In the genomic region with DNA sequence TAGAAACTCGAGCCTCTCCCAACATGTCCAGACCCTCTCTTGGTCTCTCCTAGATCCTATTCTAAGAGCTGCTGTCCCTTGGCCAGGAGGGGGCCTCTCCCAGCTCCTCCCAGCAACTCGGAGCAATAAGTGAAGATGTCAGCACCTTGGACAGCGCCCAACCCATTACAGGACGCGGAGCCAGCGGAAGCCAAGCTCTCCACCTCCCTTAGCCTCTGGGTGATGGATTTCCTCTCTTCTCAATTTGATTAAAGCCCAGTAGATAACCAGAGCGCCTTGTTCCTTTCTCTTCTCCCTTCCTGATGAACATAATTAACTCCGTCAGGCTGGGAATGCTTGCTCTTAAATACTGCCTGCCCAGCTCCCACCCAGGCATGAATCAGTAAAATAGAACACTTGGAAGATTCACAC, we compare ENCODE assay signal across 9 cellular contexts. TPM values are rescaled to one million over a fixed set of nuclear protein-coding genes. Genes with fewer than 3 reads are reported as not detected.
DNase-seq lines count a peak whose midpoint lies in the region; ATAC-seq and TF ChIP-seq lines count a peak whose summit lies in the region.
"Had no signal": no experiment of that assay in that cellular context is flagged by ENCODE, and none has a peak within 500 bp of the region (broad histone marks: within the 10 kb centered on the region; RNA-seq: fewer than 3 reads in every experiment).

No MANE protein-coding gene starts in this region.

- peaks cover 59% of the 10 kb centered on the region for H3K27me3 ChIP-seq in endodermal cell (ENCODE audit: control insufficient read depth, insufficient read depth, low read length, poor library complexity, severe bottlenecking)
- H3K27me3 ChIP-seq in spleen (replicated peaks in 1 of 7) = peaks cover 0 to 57% (median 0%) of the 10 kb centered on the region in 7 donors

- H3K4me3 ChIP-seq in GM12875 (ENCODE audit: low read depth, low read length) (no peak overlapping the region), endodermal cell (ENCODE audit: low read length) (no peak overlapping the region), spleen (no peak overlapping the region)
- H3K4me3 ChIP-seq: dorsolateral prefrontal cortex had no signal

- H3K9ac ChIP-seq in endodermal cell (ENCODE audit: extremely low read depth, low read length, poor library complexity, severe bottlenecking) = no peak overlapping the region

- WGBS in endodermal cell (ENCODE audit: insufficient coverage in 1 of 2, insufficient read length in 1 of 2), 2 experiments = 0 to 3% methylated on average over 1 to 8 of the region's 8 CpGs
- 3 to 14% (median 5%) methylated on average over 8 of the region's 8 CpGs for WGBS in spleen, 5 donors

- no peaks in the 10 kb centered on the region for H3K9me3 ChIP-seq in endodermal cell (ENCODE audit: control insufficient read depth, low read length)
- no peaks in the 10 kb centered on the region for H3K9me3 ChIP-seq in spleen

- intact Hi-C loops in spleen (cut with DNase I; ENCODE audit: low total_unique reads) = no loop called here

- DNase-seq in NCI-H446 treated with DMSO at 0.1 percent for 48 hours (lab: John Stamatoyannopoulos, UW) (peak; percentile 63), endodermal cell (peak; percentile 99), spleen (no peak)
- DNase-seq in activated CD4-positive, alpha-beta memory T cell treated with anti-CD3 and anti-CD28 coated beads, Interleukin-2, amount 10 ng/mL, durations not matched to agents 7 days and 5 days = peak; percentile 86
- peak; percentile 69 for DNase-seq in natural killer cell treated with Interleukin-12 subunit alpha and Interleukin-12 subunit beta and Interleukin-15 and Interleukin-18, amount 100 ng/mL, for 72 hours (ENCODE audit: low spot score)
- peak; percentile 62 for DNase-seq in stimulated activated naive CD4-positive, alpha-beta T cell treated with Interleukin-2 at 50 U/mL for 16 hours (lab: John Stamatoyannopoulos, UW)

- no peaks in the 10 kb centered on the region for H3K36me3 ChIP-seq in endodermal cell (ENCODE audit: control insufficient read depth, insufficient read depth, low read length)
- no peaks in the 10 kb centered on the region for H3K36me3 ChIP-seq in spleen

- POLR2A ChIA-PET in activated CD4-positive, alpha-beta memory T cell treated with anti-CD3 and anti-CD28 coated beads, Interleukin-2, amount 10 ng/mL, durations not matched to agents 7 days and 5 days (lab: Charles Lee) = interaction anchor here (0.7 to 1.0 kb wide), 2 partner anchors 26 to 74 kb away, joined by 3 read pairs; a partner anchor contains a TSS

- H3K27ac Mint-ChIP-seq in activated CD4-positive, alpha-beta memory T cell treated with anti-CD3 and anti-CD28 coated beads, Interleukin-2, amount 10 ng/mL, durations not matched to agents 7 days and 5 days = no peak overlapping the region
- no peak overlapping the region for H3K27ac Mint-ChIP-seq in endodermal cell
- H3K27ac Mint-ChIP-seq in natural killer cell treated with Interleukin-12 subunit alpha and Interleukin-12 subunit beta and Interleukin-15 and Interleukin-18, amount 100 ng/mL, for 72 hours = no peak overlapping the region

- H3K4me1 ChIP-seq in endodermal cell (ENCODE audit: control insufficient read depth, insufficient read depth, low read length) (no peaks in the 10 kb centered on the region), spleen (no peaks in the 10 kb centered on the region)

- H3K27ac ChIP-seq in endodermal cell (ENCODE audit: low read depth, low read length) (no peak overlapping the region), spleen (no peak overlapping the region)
- H3K27ac ChIP-seq: dorsolateral prefrontal cortex had no signal

- ATAC-seq in natural killer cell treated with Interleukin-12 subunit alpha and Interleukin-12 subunit beta and Interleukin-15 and Interleukin-18, amount 100 ng/mL, for 72 hours = peak; percentile 66 to 76
- no peak for ATAC-seq in GM19455 (IDR thresholded peaks at IDR 0.05; ENCODE audit: unreplicated experiment)

- H3K9me3 Mint-ChIP-seq in activated CD4-positive, alpha-beta memory T cell treated with anti-CD3 and anti-CD28 coated beads, Interleukin-2, amount 10 ng/mL, durations not matched to agents 7 days and 5 days = no peaks in the 10 kb centered on the region
- no peaks in the 10 kb centered on the region for H3K9me3 Mint-ChIP-seq in endodermal cell
- no peaks in the 10 kb centered on the region for H3K9me3 Mint-ChIP-seq in natural killer cell treated with Interleukin-12 subunit alpha and Interleukin-12 subunit beta and Interleukin-15 and Interleukin-18, amount 100 ng/mL, for 72 hours

- H3K36me3 Mint-ChIP-seq in activated CD4-positive, alpha-beta memory T cell treated with anti-CD3 and anti-CD28 coated beads, Interleukin-2, amount 10 ng/mL, durations not matched to agents 7 days and 5 days (ENCODE audit: low read depth) = no peaks in the 10 kb centered on the region
- H3K36me3 Mint-ChIP-seq in endodermal cell (ENCODE audit: low read depth) = no peaks in the 10 kb centered on the region
- no peaks in the 10 kb centered on the region for H3K36me3 Mint-ChIP-seq in natural killer cell treated with Interleukin-12 subunit alpha and Interleukin-12 subunit beta and Interleukin-15 and Interleukin-18, amount 100 ng/mL, for 72 hours

- H3K4me1 Mint-ChIP-seq in activated CD4-positive, alpha-beta memory T cell treated with anti-CD3 and anti-CD28 coated beads, Interleukin-2, amount 10 ng/mL, durations not matched to agents 7 days and 5 days = peaks cover 4% of the 10 kb centered on the region
- H3K4me1 Mint-ChIP-seq in endodermal cell = no peaks in the 10 kb centered on the region
- no peaks in the 10 kb centered on the region for H3K4me1 Mint-ChIP-seq in natural killer cell treated with Interleukin-12 subunit alpha and Interleukin-12 subunit beta and Interleukin-15 and Interleukin-18, amount 100 ng/mL, for 72 hours (ENCODE audit: low read depth in 2 of 2)

- TF ChIP-seq POLR2A in spleen (IDR thresholded peaks at IDR 0.05) = no peak

- H3K27me3 Mint-ChIP-seq in activated CD4-positive, alpha-beta memory T cell treated with anti-CD3 and anti-CD28 coated beads, Interleukin-2, amount 10 ng/mL, durations not matched to agents 7 days and 5 days = peaks cover 33% of the 10 kb centered on the region
- peaks cover 46% of the 10 kb centered on the region for H3K27me3 Mint-ChIP-seq in endodermal cell (ENCODE audit: insufficient read depth)
- peaks cover 31 to 55% of the 10 kb centered on the region in 2 donors for H3K27me3 Mint-ChIP-seq in natural killer cell treated with Interleukin-12 subunit alpha and Interleukin-12 subunit beta and Interleukin-15 and Interleukin-18, amount 100 ng/mL, for 72 hours

- TF ChIP-seq CTCF in GM12875 (IDR thresholded peaks at IDR 0.05; ENCODE audit: borderline replicate concordance, insufficient read depth, low read depth, low read length) (peak; percentile 10; the same call in 1 of the 2 replicates), endodermal cell (conservative IDR thresholded peaks at IDR 0.05) (peak; percentile 79), spleen (IDR thresholded peaks at IDR 0.05 in 8 of 11, conservative IDR thresholded peaks at IDR 0.05 in 3 of 11) (peak in 1 of 11 experiments; percentile 12)

- no peak overlapping the region for H3K4me3 Mint-ChIP-seq in activated CD4-positive, alpha-beta memory T cell treated with anti-CD3 and anti-CD28 coated beads, Interleukin-2, amount 10 ng/mL, durations not matched to agents 7 days and 5 days
- H3K4me3 Mint-ChIP-seq in endodermal cell = no peak overlapping the region
- no peak overlapping the region for H3K4me3 Mint-ChIP-seq in natural killer cell treated with Interleukin-12 subunit alpha and Interleukin-12 subunit beta and Interleukin-15 and Interleukin-18, amount 100 ng/mL, for 72 hours

- CTCF ChIA-PET in activated CD4-positive, alpha-beta memory T cell treated with anti-CD3 and anti-CD28 coated beads, Interleukin-2, amount 10 ng/mL, durations not matched to agents 7 days and 5 days (lab: Charles Lee) = interaction anchor here (0.7 to 1.9 kb wide), 9 partner anchors 9 to 98 kb away, joined by 3 to 27 read pairs (median 6); a partner anchor contains a TSS

RNA-seq across cellular contexts. Expression of a gene that starts 26.2 kb away (rescaled TPM):
- under 1 TPM; 0.28 to 0.38 TPM for total RNA-seq in activated CD4-positive, alpha-beta memory T cell treated with anti-CD3 and anti-CD28 coated beads, Interleukin-2, amount 10 ng/mL, durations not matched to agents 7 days and 5 days
- under 1 TPM in 1 of 2 donors, not detected in 1; 0.13 TPM for total RNA-seq in endodermal cell
- polyA plus RNA-seq in endodermal cell (2013, experiment 1 of 2) = 0.28 TPM
- polyA plus RNA-seq in endodermal cell (2013, experiment 2 of 2) = 0.21 TPM
- total RNA-seq in natural killer cell treated with Interleukin-12 subunit alpha and Interleukin-12 subunit beta and Interleukin-15 and Interleukin-18, amount 100 ng/mL, for 72 hours = under 1 TPM; 0.14 to 0.43 TPM
- total RNA-seq in spleen = under 1 TPM in 4 of 7 donors, not detected in 3; 0.16 to 0.59 (median 0.23) TPM
- polyA plus RNA-seq in spleen = under 1 TPM; 0.10 to 0.15 (median 0.11) TPM
